ENCODE assay signal across 2 cellular contexts in genomic region chr10:6542999-6543430, GRCh38.
A peak's percentile ranks its signal among the peaks of the same experiment; 100 is the strongest.
TF ChIP-seq lines count a peak whose summit lies in the region.

No MANE protein-coding gene starts in this region.

TF ChIP-seq in HepG2, 621 proteins besides CTCF, POLR2A, EP300 and RAD21 (continued from another document):
- TF ChIP-seq FOXA1 (IDR thresholded peaks at IDR 0.05), result no peak
- peak; percentile 60 for TF ChIP-seq FOXA1 (CRISPR knock-in tag; IDR thresholded peaks at IDR 0.05)
- TF ChIP-seq ZNF710 (CRISPR knock-in tag; IDR thresholded peaks at IDR 0.05; ENCODE audit: borderline replicate concordance), result peak; percentile 36; the same call in 1 of the 2 replicates
- TF ChIP-seq TCF7L2 (IDR thresholded peaks at IDR 0.05; ENCODE audit: low read depth, low read length), result no peak

TF ChIP-seq in SK-N-SH, 30 proteins besides CTCF, POLR2A, EP300 and RAD21:
- TF ChIP-seq IRF3 (IDR thresholded peaks at IDR 0.05; ENCODE audit: low read depth, low read length) (no peak), CHD2 (IDR thresholded peaks at IDR 0.05; ENCODE audit: low read length, partially characterized antibody) (no peak), NFIC (IDR thresholded peaks at IDR 0.05; ENCODE audit: borderline replicate concordance) (no peak), REST (IDR thresholded peaks at IDR 0.05; ENCODE audit: low read depth, low read length) (no peak), POLR2AphosphoS5 (IDR thresholded peaks at IDR 0.05; ENCODE audit: low read depth, low read length) (no peak), SMC3 (IDR thresholded peaks at IDR 0.05; ENCODE audit: low read depth, low read length) (no peak), TEAD4 (IDR thresholded peaks at IDR 0.05; ENCODE audit: borderline replicate concordance, insufficient read depth) (no peak), ZBTB33 (IDR thresholded peaks at IDR 0.05; ENCODE audit: borderline replicate concordance, low read depth) (no peak), MEF2A (IDR thresholded peaks at IDR 0.05; ENCODE audit: borderline replicate concordance, low read depth) (no peak), YY1 (IDR thresholded peaks at IDR 0.05; ENCODE audit: low read depth) (no peak), FOXJ3 (CRISPR knock-in tag; IDR thresholded peaks at IDR 0.05) (no peak), NRF1 (IDR thresholded peaks at IDR 0.05; ENCODE audit: low read depth, low read length) (no peak), USF2 (IDR thresholded peaks at IDR 0.05; ENCODE audit: borderline replicate concordance, low read depth, low read length) (no peak), USF1 (IDR thresholded peaks at IDR 0.05; ENCODE audit: borderline replicate concordance, low read depth) (no peak), FOSL2 (IDR thresholded peaks at IDR 0.05; ENCODE audit: borderline replicate concordance, low read depth) (no peak), RFX5 (IDR thresholded peaks at IDR 0.05; ENCODE audit: low read length) (no peak), JUND (IDR thresholded peaks at IDR 0.05) (no peak), GABPA (IDR thresholded peaks at IDR 0.05; ENCODE audit: low read depth) (no peak)
